ENCODE assay signal across 14 cellular contexts in genomic region chr12:104656921-104657320, GRCh38.
DNase-seq lines count a peak whose midpoint lies in the region; ATAC-seq and TF ChIP-seq lines count a peak whose summit lies in the region.
"Had no signal": no experiment of that assay in that cellular context is flagged by ENCODE, and none has a peak within 500 bp of the region (broad histone marks: within the 10 kb centered on the region; RNA-seq: fewer than 3 reads in every experiment).

No MANE protein-coding gene starts in this region.

- H3K36me3 ChIP-seq in left lung, result no peaks in the 10 kb centered on the region
- H3K36me3 ChIP-seq: uterus had no signal

- intact Hi-C loops in activated CD4-positive, alpha-beta T cell treated with anti-CD3 and anti-CD28 coated beads, Interleukin-2, amount 10 ng/mL, durations not matched to agents 24 days and 14 days (cut with micrococcal nuclease), result no loop called here
- intact Hi-C loops in left lung (cut with DNase I), result no loop called here

- H3K4me3 ChIP-seq in cardiac fibroblast (replicated peaks in 1 of 2; ENCODE audit: low read depth in 2 of 2, low read length in 2 of 2) (no peak overlapping the region), left lung (no peak overlapping the region)
- H3K4me3 ChIP-seq: hepatocyte, PC-9, uterus had no signal

- H3K9me3 ChIP-seq in left lung, result no peaks in the 10 kb centered on the region
- H3K9me3 ChIP-seq: uterus had no signal

- no peaks in the 10 kb centered on the region for H3K27me3 ChIP-seq in left lung
- H3K27me3 ChIP-seq: hepatocyte, uterus had no signal

- no peaks in the 10 kb centered on the region for H3K9me3 Mint-ChIP-seq in activated CD4-positive, alpha-beta T cell treated with anti-CD3 and anti-CD28 coated beads, Interleukin-2, amount 10 ng/mL, durations not matched to agents 24 days and 14 days
- H3K9me3 Mint-ChIP-seq: activated T-helper 17 cell treated with anti-CD3 and anti-CD28 coated beads, Interleukin-2, amount 50 U/mL, for 72 hours; IgD-negative memory B cell had no signal

- H3K27ac Mint-ChIP-seq in activated CD4-positive, alpha-beta T cell treated with anti-CD3 and anti-CD28 coated beads, Interleukin-2, amount 10 ng/mL, durations not matched to agents 24 days and 14 days, result no peak overlapping the region

- peaks cover 29% of the 10 kb centered on the region for H3K4me1 Mint-ChIP-seq in activated CD4-positive, alpha-beta T cell treated with anti-CD3 and anti-CD28 coated beads, Interleukin-2, amount 10 ng/mL, durations not matched to agents 24 days and 14 days

- TF ChIP-seq CTCF in cardiac fibroblast (IDR thresholded peaks at IDR 0.05; ENCODE audit: low read depth, low read length) (no peak), left lung (IDR thresholded peaks at IDR 0.05) (no peak)

- peaks cover 0 to 19% of the 10 kb centered on the region in 2 donors for H3K4me1 ChIP-seq in left lung
- H3K4me1 ChIP-seq: uterus had no signal

- no peak overlapping the region for H3K4me3 Mint-ChIP-seq in activated CD4-positive, alpha-beta T cell treated with anti-CD3 and anti-CD28 coated beads, Interleukin-2, amount 10 ng/mL, durations not matched to agents 24 days and 14 days
- H3K4me3 Mint-ChIP-seq: activated T-helper 17 cell treated with anti-CD3 and anti-CD28 coated beads, Interleukin-2, amount 50 U/mL, for 72 hours; IgD-negative memory B cell had no signal

- ATAC-seq in HG03108 (IDR thresholded peaks at IDR 0.05; ENCODE audit: unreplicated experiment), result no peak
- no peak for ATAC-seq in left lung
- ATAC-seq: activated T-helper 17 cell treated with anti-CD3 and anti-CD28 coated beads, Interleukin-2, amount 50 U/mL, for 72 hours; stimulated activated naive CD8-positive, alpha-beta T cell treated with anti-CD3 and anti-CD28 coated beads, Interleukin-15, Interleukin-2, amounts not matched to agents 100 U/mL and 50 U/mL, for 24 hours had no signal

- H3K27ac ChIP-seq in left lung, result no peak overlapping the region
- H3K27ac ChIP-seq: hepatocyte, PC-9, uterus had no signal

- no peaks in the 10 kb centered on the region for H3K27me3 Mint-ChIP-seq in activated CD4-positive, alpha-beta T cell treated with anti-CD3 and anti-CD28 coated beads, Interleukin-2, amount 10 ng/mL, durations not matched to agents 24 days and 14 days
- H3K27me3 Mint-ChIP-seq: activated T-helper 17 cell treated with anti-CD3 and anti-CD28 coated beads, Interleukin-2, amount 50 U/mL, for 72 hours; IgD-negative memory B cell had no signal

- peak; percentile 35 for DNase-seq in AG08396 (ENCODE audit: low spot score)
- DNase-seq in NCI-H187 treated with DMSO at 0.1 percent for 48 hours (lab: John Stamatoyannopoulos, UW), result peak; percentile 69
- peak; percentile 45 to 86 for DNase-seq in cardiac fibroblast (ENCODE audit: low read depth in 2 of 2)
- peak; percentile 77 for DNase-seq in mesenteric fat pad (ENCODE audit: low spot score)
- no peak for DNase-seq in NOMO-1 treated with dmso at 0.1 percent for 144 hours (lab: John Stamatoyannopoulos, UW; ENCODE audit: unreplicated experiment)
- DNase-seq in activated CD4-positive, alpha-beta T cell treated with anti-CD3 and anti-CD28 coated beads, Interleukin-2, amount 10 ng/mL, durations not matched to agents 24 days and 14 days, result no peak
- no peak for DNase-seq in left lung
- DNase-seq: stimulated activated naive CD8-positive, alpha-beta T cell treated with anti-CD3 and anti-CD28 coated beads, Interleukin-15, Interleukin-2, amounts not matched to agents 100 U/mL and 50 U/mL, for 24 hours had no signal

- peaks cover 22% of the 10 kb centered on the region for H3K36me3 Mint-ChIP-seq in activated CD4-positive, alpha-beta T cell treated with anti-CD3 and anti-CD28 coated beads, Interleukin-2, amount 10 ng/mL, durations not matched to agents 24 days and 14 days (ENCODE audit: low read depth)

Comparison
In these comparisons a context has a peak if more than half of its experiments do, and no peak if none do; other contexts are left out.
1. DNase-seq: peak in AG08396 (single experiment), NCI-H187 treated with DMSO at 0.1 percent for 48 hours (single experiment), cardiac fibroblast (2 of 2) and mesenteric fat pad (single experiment); none in NOMO-1 treated with dmso at 0.1 percent for 144 hours (single experiment), activated CD4-positive, alpha-beta T cell treated with anti-CD3 and anti-CD28 coated beads, Interleukin-2, amount 10 ng/mL, durations not matched to agents 24 days and 14 days (single experiment) and left lung (0 of 2).